ENCODE assay signal across 8 cellular contexts in the genomic region with DNA sequence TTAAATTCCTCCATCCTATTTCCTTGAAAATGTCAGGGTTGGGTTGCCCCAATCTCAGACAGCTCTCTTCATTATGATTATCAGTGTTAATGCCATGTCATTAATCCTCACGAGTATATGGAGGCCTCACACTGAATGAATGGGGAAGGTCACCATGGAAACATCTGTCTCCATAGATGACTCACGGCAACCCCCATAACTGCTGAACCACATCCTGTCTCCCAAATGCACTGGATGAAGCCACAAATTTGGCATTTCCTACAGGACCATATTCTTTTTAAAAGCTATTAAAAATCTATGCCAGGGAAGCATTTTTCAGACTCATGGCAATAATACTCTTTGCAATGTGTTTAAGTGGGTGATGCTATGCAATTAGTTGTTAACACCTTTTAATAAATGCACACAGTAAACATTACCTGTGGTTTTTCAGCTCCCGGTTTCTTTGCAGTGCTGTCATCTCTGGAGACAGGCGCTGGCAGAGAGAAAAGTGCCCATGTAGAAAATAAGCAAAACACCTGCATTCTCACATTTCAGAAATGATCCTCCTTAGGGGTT.
DNase-seq lines count a peak whose midpoint lies in the region; ATAC-seq, FAIRE-seq and TF ChIP-seq lines count a peak whose summit lies in the region.

No MANE protein-coding gene starts in this region.

- peak overlapping the region; percentile 100 for H3K27ac Mint-ChIP-seq in astrocyte (ENCODE audit: unreplicated experiment)
- H3K27ac Mint-ChIP-seq in CD8-positive, alpha-beta T cell: no peak overlapping the region

- peak; percentile 17 for ATAC-seq in GM19468 (IDR thresholded peaks at IDR 0.05; ENCODE audit: extremely low read depth, unreplicated experiment)
- no peak for ATAC-seq in CD8-positive, alpha-beta T cell

- TF ChIP-seq CTCF in astrocyte (IDR thresholded peaks at IDR 0.05; ENCODE audit: insufficient read depth, low read depth, low read length): no peak
- no peak for TF ChIP-seq CTCF in CD8-positive, alpha-beta T cell (IDR thresholded peaks at IDR 0.05)

- H3K36me3 ChIP-seq in BLaER1: no peaks in the 10 kb centered on the region
- H3K36me3 ChIP-seq in astrocyte (ENCODE audit: insufficient read depth, low read length): no peaks in the 10 kb centered on the region
- no peaks in the 10 kb centered on the region for H3K36me3 ChIP-seq in CD8-positive, alpha-beta T cell (ENCODE audit: insufficient read depth, low read length)

- H3K4me1 ChIP-seq in BLaER1: peaks cover 45% of the 10 kb centered on the region
- H3K4me1 ChIP-seq in astrocyte (ENCODE audit: insufficient read depth, low read length): peaks cover 30% of the 10 kb centered on the region
- no peaks in the 10 kb centered on the region for H3K4me1 ChIP-seq in CD8-positive, alpha-beta T cell (ENCODE audit: insufficient read depth, low read length)

- H3K27ac ChIP-seq in BLaER1 (no peak overlapping the region), astrocyte (ENCODE audit: low read depth, low read length) (peak overlapping the region; percentile 88)
- no peak overlapping the region for H3K27ac ChIP-seq in CD8-positive, alpha-beta T cell (ENCODE audit: low read depth, low read length)

- H3K9ac ChIP-seq in BLaER1 (no peak overlapping the region), astrocyte (ENCODE audit: low read length) (peak overlapping the region; percentile 70)

- H3K79me2 ChIP-seq in astrocyte (ENCODE audit: insufficient read depth, low read length): no peaks in the 10 kb centered on the region

- H4K20me1 ChIP-seq in BLaER1 (no peaks in the 10 kb centered on the region), astrocyte (ENCODE audit: insufficient read depth, low read length) (no peaks in the 10 kb centered on the region)

- H3K4me2 ChIP-seq in BLaER1: peak overlapping the region; percentile 67
- H3K4me2 ChIP-seq in astrocyte (ENCODE audit: low read length): peak overlapping the region; percentile 76

- DNase-seq in HT-29 (ENCODE audit: low spot score) (peak; percentile 73), astrocyte (ENCODE audit: low read depth) (peak; percentile 96), renal cortical epithelial cell (ENCODE audit: low read depth) (peak; percentile 76), iPS-NIHi7 (ENCODE audit: extremely low spot score) (no peak), GDM1 (lab: John Stamatoyannopoulos, UW) (no peak)
- DNase-seq in CD8-positive, alpha-beta T cell: no peak

- H3K27me3 Mint-ChIP-seq in astrocyte (ENCODE audit: low read depth, unreplicated experiment): no peaks in the 10 kb centered on the region
- peaks cover 5% of the 10 kb centered on the region for H3K27me3 Mint-ChIP-seq in CD8-positive, alpha-beta T cell (ENCODE audit: low read depth)

- H3K4me3 Mint-ChIP-seq in astrocyte (ENCODE audit: unreplicated experiment): peak overlapping the region; percentile 10
- H3K4me3 Mint-ChIP-seq in CD8-positive, alpha-beta T cell: no peak overlapping the region

- peak; percentile 98 for FAIRE-seq in astrocyte (lab: Jason Lieb, UNC)

- H3K27me3 ChIP-seq in BLaER1 (no peaks in the 10 kb centered on the region), astrocyte (ENCODE audit: insufficient read depth, low read length) (no peaks in the 10 kb centered on the region)
- no peaks in the 10 kb centered on the region for H3K27me3 ChIP-seq in CD8-positive, alpha-beta T cell (ENCODE audit: insufficient read depth, low read length)

- peaks cover 50% of the 10 kb centered on the region for H3K4me1 Mint-ChIP-seq in astrocyte (ENCODE audit: low read depth, unreplicated experiment)
- no peaks in the 10 kb centered on the region for H3K4me1 Mint-ChIP-seq in CD8-positive, alpha-beta T cell (ENCODE audit: low read depth)

- H3K36me3 Mint-ChIP-seq in astrocyte (ENCODE audit: low read depth, unreplicated experiment): no peaks in the 10 kb centered on the region
- H3K36me3 Mint-ChIP-seq in CD8-positive, alpha-beta T cell: no peaks in the 10 kb centered on the region

- no peaks in the 10 kb centered on the region for H3K9me3 ChIP-seq in BLaER1
- H3K9me3 ChIP-seq in astrocyte (ENCODE audit: insufficient read depth, low read depth, low read length): no peaks in the 10 kb centered on the region
- no peaks in the 10 kb centered on the region for H3K9me3 ChIP-seq in CD8-positive, alpha-beta T cell (ENCODE audit: low read length)

- POLR2A ChIA-PET in CD8-positive, alpha-beta T cell (lab: Charles Lee): interaction anchor here (1.0 kb wide), 1 partner anchor 152 kb away, joined by 3 read pairs; no protein-coding TSS in a partner anchor

- H3K4me3 ChIP-seq in BLaER1 (no peak overlapping the region), astrocyte (ENCODE audit: insufficient read depth, low read depth, low read length) (peak overlapping the region; percentile 9)
- no peak overlapping the region for H3K4me3 ChIP-seq in CD8-positive, alpha-beta T cell (ENCODE audit: low read depth, low read length)

- intact Hi-C loops in CD8-positive, alpha-beta T cell (cut with DNase I, micrococcal nuclease): no loop called here

- no peaks in the 10 kb centered on the region for H3K9me3 Mint-ChIP-seq in astrocyte (ENCODE audit: unreplicated experiment)
- H3K9me3 Mint-ChIP-seq in CD8-positive, alpha-beta T cell: no peaks in the 10 kb centered on the region

- peak overlapping the region; percentile 1 for H2AFZ ChIP-seq in astrocyte (ENCODE audit: low read depth, low read length)

- CTCF ChIA-PET in CD8-positive, alpha-beta T cell (lab: Charles Lee): no interaction called here

Comparison
In these comparisons a context has a peak if more than half of its experiments do, and no peak if none do; other contexts are left out.
1. DNase-seq: peak in HT-29 (single experiment), astrocyte (single experiment) and renal cortical epithelial cell (single experiment); none in iPS-NIHi7 (single experiment), CD8-positive, alpha-beta T cell (0 of 7) and GDM1 (single experiment).